20 cellular contexts compared by ENCODE assay signal in genomic region chr15:78718842-78719241, GRCh38.
DNase-seq lines count a peak whose midpoint lies in the region; ATAC-seq lines count a peak whose summit lies in the region.
"Had no signal": no experiment of that assay in that cellular context is flagged by ENCODE, and none has a peak within 500 bp of the region (broad histone marks: within the 10 kb centered on the region; RNA-seq: fewer than 3 reads in every experiment).

No MANE protein-coding gene starts in this region.

- H3K4me1 Mint-ChIP-seq in activated T-helper 1 cell treated with anti-CD3 and anti-CD28 coated beads, Interleukin-12 subunit alpha, Interleukin-12 subunit beta, Interleukin-2, Interleukin-4 antibody, amounts not matched to agents 30 ng/mL and 10 ng/mL and 1 ng/mL, durations not matched to agents 14 hours and 24 hours and 36 hours (ENCODE audit: low read depth): no peaks in the 10 kb centered on the region
- H3K4me1 Mint-ChIP-seq: CD8-positive, alpha-beta memory T cell had no signal

- H3K9me3 Mint-ChIP-seq in activated T-helper 1 cell treated with anti-CD3 and anti-CD28 coated beads, Interleukin-12 subunit alpha, Interleukin-12 subunit beta, Interleukin-2, Interleukin-4 antibody, amounts not matched to agents 30 ng/mL and 10 ng/mL and 1 ng/mL, durations not matched to agents 14 hours and 24 hours and 36 hours: no peaks in the 10 kb centered on the region
- H3K9me3 Mint-ChIP-seq: CD4-positive, alpha-beta T cell had no signal

- no peak for ATAC-seq in left cardiac atrium

- no peak overlapping the region for H3K4me3 Mint-ChIP-seq in activated T-helper 1 cell treated with anti-CD3 and anti-CD28 coated beads, Interleukin-12 subunit alpha, Interleukin-12 subunit beta, Interleukin-2, Interleukin-4 antibody, amounts not matched to agents 30 ng/mL and 10 ng/mL and 1 ng/mL, durations not matched to agents 14 hours and 24 hours and 36 hours
- H3K4me3 Mint-ChIP-seq: CD4-positive, alpha-beta T cell; CD8-positive, alpha-beta memory T cell had no signal

- H3K4me1 ChIP-seq in adipocyte (ENCODE audit: control insufficient read depth, insufficient read depth, low read length) (peaks cover 5% of the 10 kb centered on the region), rectal smooth muscle tissue (ENCODE audit: control insufficient read depth, insufficient read depth, low read length) (no peaks in the 10 kb centered on the region)
- H3K4me1 ChIP-seq: BE2C had no signal

- H3K4me3 ChIP-seq in adipocyte (ENCODE audit: low read length) (no peak overlapping the region), rectal smooth muscle tissue (ENCODE audit: low read length) (no peak overlapping the region)
- H3K4me3 ChIP-seq: BLaER1 treated with 17β-estradiol and CSF1 and Interleukin-3, amounts not matched to agents 10 nM and 100 nM had no signal

- no peaks in the 10 kb centered on the region for H3K36me3 Mint-ChIP-seq in activated T-helper 1 cell treated with anti-CD3 and anti-CD28 coated beads, Interleukin-12 subunit alpha, Interleukin-12 subunit beta, Interleukin-2, Interleukin-4 antibody, amounts not matched to agents 30 ng/mL and 10 ng/mL and 1 ng/mL, durations not matched to agents 14 hours and 24 hours and 36 hours (ENCODE audit: low read depth)
- H3K36me3 Mint-ChIP-seq: CD14-positive monocyte had no signal

- no peak overlapping the region for H3K27ac Mint-ChIP-seq in activated T-helper 1 cell treated with anti-CD3 and anti-CD28 coated beads, Interleukin-12 subunit alpha, Interleukin-12 subunit beta, Interleukin-2, Interleukin-4 antibody, amounts not matched to agents 30 ng/mL and 10 ng/mL and 1 ng/mL, durations not matched to agents 14 hours and 24 hours and 36 hours
- H3K27ac Mint-ChIP-seq: CD4-positive, alpha-beta T cell; CD8-positive, alpha-beta memory T cell had no signal

- peak overlapping the region; percentile 37 for H3K27ac ChIP-seq in rectal smooth muscle tissue (ENCODE audit: low read depth, low read length)

- H3K27me3 ChIP-seq in adipocyte (replicated peaks; ENCODE audit: control insufficient read depth, insufficient read depth, low read length) (no peaks in the 10 kb centered on the region), rectal smooth muscle tissue (ENCODE audit: control insufficient read depth, insufficient read depth, low read length) (no peaks in the 10 kb centered on the region)
- H3K27me3 ChIP-seq: BE2C; BLaER1 treated with 17β-estradiol and CSF1 and Interleukin-3, amounts not matched to agents 10 nM and 100 nM had no signal

- DNase-seq in activated CD8-positive, alpha-beta memory T cell treated with anti-CD3 and anti-CD28 coated beads for 24 hours: peak; percentile 17
- DNase-seq in activated CD8-positive, alpha-beta memory T cell treated with anti-CD3 and anti-CD28 coated beads, Interleukin-2, amount 50 U/mL, for 48 hours: no peak
- peak; percentile 65 for DNase-seq in adipocyte (ENCODE audit: low read depth)
- DNase-seq in NCI-H748 (lab: John Stamatoyannopoulos, UW; ENCODE audit: unreplicated experiment): no peak
- no peak for DNase-seq in activated T-helper 1 cell treated with anti-CD3 and anti-CD28 coated beads, Interleukin-12 subunit alpha, Interleukin-12 subunit beta, Interleukin-2, Interleukin-4 antibody, amounts not matched to agents 30 ng/mL and 10 ng/mL and 1 ng/mL, durations not matched to agents 14 hours and 24 hours and 36 hours (ENCODE audit: low spot score)
- DNase-seq in left cardiac atrium: no peak
- no peak for DNase-seq in NCI-H2227 treated with DMSO at 0.1 percent for 48 hours (lab: John Stamatoyannopoulos, UW)
- DNase-seq: ACHN; AML-193; BE2C; Calu3; CD4-positive, alpha-beta T cell; CD8-positive, alpha-beta memory T cell; DMS79 treated with DMSO at 0.1 percent for 48 hours; GF-D8; GOT3 had no signal

- H3K36me3 ChIP-seq in adipocyte (ENCODE audit: control insufficient read depth, insufficient read depth, low read length, severe bottlenecking) (no peaks in the 10 kb centered on the region), rectal smooth muscle tissue (ENCODE audit: control insufficient read depth, insufficient read depth, low read length) (no peaks in the 10 kb centered on the region)
- H3K36me3 ChIP-seq: BE2C; BLaER1 treated with 17β-estradiol and CSF1 and Interleukin-3, amounts not matched to agents 10 nM and 100 nM; HAP-1 had no signal

- H3K9ac ChIP-seq in adipocyte (ENCODE audit: low read length): no peak overlapping the region
- no peak overlapping the region for H3K9ac ChIP-seq in rectal smooth muscle tissue (ENCODE audit: low read length)

- H3K27me3 Mint-ChIP-seq in activated T-helper 1 cell treated with anti-CD3 and anti-CD28 coated beads, Interleukin-12 subunit alpha, Interleukin-12 subunit beta, Interleukin-2, Interleukin-4 antibody, amounts not matched to agents 30 ng/mL and 10 ng/mL and 1 ng/mL, durations not matched to agents 14 hours and 24 hours and 36 hours (ENCODE audit: insufficient read depth): peaks cover 8% of the 10 kb centered on the region

- H3K9me3 ChIP-seq in adipocyte (ENCODE audit: control insufficient read depth, low read length): no peaks in the 10 kb centered on the region
- H3K9me3 ChIP-seq: BE2C had no signal

- intact Hi-C loops in activated T-helper 1 cell treated with anti-CD3 and anti-CD28 coated beads, Interleukin-12 subunit alpha, Interleukin-12 subunit beta, Interleukin-2, Interleukin-4 antibody, amounts not matched to agents 30 ng/mL and 10 ng/mL and 1 ng/mL, durations not matched to agents 14 hours and 24 hours and 36 hours (cut with micrococcal nuclease): no loop called here
- intact Hi-C loops in left cardiac atrium (cut with DNase I): no loop called here

Comparison
In these comparisons a context has a peak if more than half of its experiments do, and no peak if none do; other contexts are left out.
1. DNase-seq: peak in activated CD8-positive, alpha-beta memory T cell treated with anti-CD3 and anti-CD28 coated beads for 24 hours (single experiment) and adipocyte (single experiment); none in activated CD8-positive, alpha-beta memory T cell treated with anti-CD3 and anti-CD28 coated beads, Interleukin-2, amount 50 U/mL, for 48 hours (single experiment), NCI-H748 (single experiment), activated T-helper 1 cell treated with anti-CD3 and anti-CD28 coated beads, Interleukin-12 subunit alpha, Interleukin-12 subunit beta, Interleukin-2, Interleukin-4 antibody, amounts not matched to agents 30 ng/mL and 10 ng/mL and 1 ng/mL, durations not matched to agents 14 hours and 24 hours and 36 hours (single experiment), left cardiac atrium (single experiment) and NCI-H2227 treated with DMSO at 0.1 percent for 48 hours (single experiment).